1 cellular context compared by ENCODE assay signal in the genomic region with DNA sequence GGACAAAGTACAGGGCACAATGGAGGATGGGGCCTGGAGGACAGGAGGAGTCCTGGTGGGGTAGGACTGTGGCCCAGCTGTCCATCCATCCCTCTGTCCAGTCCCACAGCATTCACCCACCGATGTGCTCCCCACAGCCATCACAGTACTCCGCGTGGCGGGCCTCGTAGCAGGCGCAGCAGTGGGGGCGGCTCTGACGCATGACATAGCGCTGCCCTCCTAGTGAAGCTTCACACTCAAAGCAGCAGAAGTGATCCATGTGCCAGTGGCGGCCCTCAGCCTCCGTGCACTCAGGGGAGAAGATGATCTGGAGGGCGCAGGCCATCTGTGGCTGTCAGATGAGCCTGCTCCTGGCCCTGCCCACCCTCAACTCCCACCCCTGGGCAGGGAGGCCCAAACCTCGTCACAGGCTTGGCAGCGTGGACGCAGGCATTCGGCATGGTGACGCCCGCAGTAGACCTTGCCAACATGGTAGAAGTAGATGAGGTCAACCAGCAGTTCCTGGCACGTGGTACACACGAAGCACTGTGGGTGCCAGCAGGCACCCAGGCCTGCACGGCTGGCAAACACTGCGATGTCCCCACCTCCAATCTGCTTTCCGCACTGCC.
A peak's percentile ranks its signal among the peaks of the same experiment; 100 is the strongest.
TF ChIP-seq lines count a peak whose summit lies in the region.

No MANE protein-coding gene starts in this region.

TF ChIP-seq in K562, 482 proteins besides CTCF, POLR2A, EP300 and RAD21:
- TF ChIP-seq, protein P1, sequence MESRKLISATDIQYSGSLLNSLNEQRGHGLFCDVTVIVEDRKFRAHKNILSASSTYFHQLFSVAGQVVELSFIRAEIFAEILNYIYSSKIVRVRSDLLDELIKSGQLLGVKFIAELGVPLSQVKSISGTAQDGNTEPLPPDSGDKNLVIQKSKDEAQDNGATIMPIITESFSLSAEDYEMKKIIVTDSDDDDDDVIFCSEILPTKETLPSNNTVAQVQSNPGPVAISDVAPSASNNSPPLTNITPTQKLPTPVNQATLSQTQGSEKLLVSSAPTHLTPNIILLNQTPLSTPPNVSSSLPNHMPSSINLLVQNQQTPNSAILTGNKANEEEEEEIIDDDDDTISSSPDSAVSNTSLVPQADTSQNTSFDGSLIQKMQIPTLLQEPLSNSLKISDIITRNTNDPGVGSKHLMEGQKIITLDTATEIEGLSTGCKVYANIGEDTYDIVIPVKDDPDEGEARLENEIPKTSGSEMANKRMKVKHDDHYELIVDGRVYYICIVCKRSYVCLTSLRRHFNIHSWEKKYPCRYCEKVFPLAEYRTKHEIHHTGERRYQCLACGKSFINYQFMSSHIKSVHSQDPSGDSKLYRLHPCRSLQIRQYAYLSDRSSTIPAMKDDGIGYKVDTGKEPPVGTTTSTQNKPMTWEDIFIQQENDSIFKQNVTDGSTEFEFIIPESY (CRISPR knock-in tag; IDR thresholded peaks at IDR 0.05): peak; percentile 93
- no peak for TF ChIP-seq MCM7 (IDR thresholded peaks at IDR 0.05)
- no peak for TF ChIP-seq ZNF143 (CRISPR knock-in tag; IDR thresholded peaks at IDR 0.05)
- no peak for TF ChIP-seq HINFP (tag; conservative IDR thresholded peaks at IDR 0.05; ENCODE audit: low read depth)
- peak; percentile 21 for TF ChIP-seq RBM22 (IDR thresholded peaks at IDR 0.05; ENCODE audit: low read depth, low read length, poor library complexity, severe bottlenecking)
- TF ChIP-seq POLR2AphosphoS2 (IDR thresholded peaks at IDR 0.05; ENCODE audit: low read length): no peak
- no peak for TF ChIP-seq POLR3G (IDR thresholded peaks at IDR 0.05; ENCODE audit: extremely low read depth, insufficient read length, insufficient replicate concordance)
- TF ChIP-seq HCFC1 (IDR thresholded peaks at IDR 0.05; ENCODE audit: low read depth, low read length): no peak
- TF ChIP-seq KHSRP (IDR thresholded peaks at IDR 0.05): no peak
- TF ChIP-seq FOSL1 (tag; conservative IDR thresholded peaks at IDR 0.05): no peak
- TF ChIP-seq RBFOX2 (IDR thresholded peaks at IDR 0.05; ENCODE audit: low read depth, low read length): peak; percentile 50
- no peak for TF ChIP-seq LCOR (CRISPR knock-in tag; IDR thresholded peaks at IDR 0.05)
- TF ChIP-seq ZNF197 (CRISPR knock-in tag; IDR thresholded peaks at IDR 0.05; ENCODE audit: low read depth): no peak
- TF ChIP-seq POLR2G (IDR thresholded peaks at IDR 0.05; ENCODE audit: low read depth, low read length): peak; percentile 47; the same call in 1 of the 2 replicates
- TF ChIP-seq ZNF395 (CRISPR knock-in tag; IDR thresholded peaks at IDR 0.05): no peak
- no peak for TF ChIP-seq FOS (IDR thresholded peaks at IDR 0.05; ENCODE audit: extremely low read depth, insufficient read length)
- TF ChIP-seq, protein P2, sequence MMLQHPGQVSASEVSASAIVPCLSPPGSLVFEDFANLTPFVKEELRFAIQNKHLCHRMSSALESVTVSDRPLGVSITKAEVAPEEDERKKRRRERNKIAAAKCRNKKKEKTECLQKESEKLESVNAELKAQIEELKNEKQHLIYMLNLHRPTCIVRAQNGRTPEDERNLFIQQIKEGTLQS (IDR thresholded peaks at IDR 0.05): 0 out of 2 replicates have a peak, but pooled peaks have one; percentile 8
- TF ChIP-seq, protein P2 (CRISPR knock-in tag; conservative IDR thresholded peaks at IDR 0.05): no peak
- no peak for TF ChIP-seq SNAPC5 (CRISPR knock-in tag; IDR thresholded peaks at IDR 0.05)
- no peak for TF ChIP-seq CBX5 (IDR thresholded peaks at IDR 0.05; ENCODE audit: borderline replicate concordance, low read depth)
- TF ChIP-seq SPI1 (IDR thresholded peaks at IDR 0.05; ENCODE audit: borderline replicate concordance, low read depth, low read length): no peak
- TF ChIP-seq, protein P3, sequence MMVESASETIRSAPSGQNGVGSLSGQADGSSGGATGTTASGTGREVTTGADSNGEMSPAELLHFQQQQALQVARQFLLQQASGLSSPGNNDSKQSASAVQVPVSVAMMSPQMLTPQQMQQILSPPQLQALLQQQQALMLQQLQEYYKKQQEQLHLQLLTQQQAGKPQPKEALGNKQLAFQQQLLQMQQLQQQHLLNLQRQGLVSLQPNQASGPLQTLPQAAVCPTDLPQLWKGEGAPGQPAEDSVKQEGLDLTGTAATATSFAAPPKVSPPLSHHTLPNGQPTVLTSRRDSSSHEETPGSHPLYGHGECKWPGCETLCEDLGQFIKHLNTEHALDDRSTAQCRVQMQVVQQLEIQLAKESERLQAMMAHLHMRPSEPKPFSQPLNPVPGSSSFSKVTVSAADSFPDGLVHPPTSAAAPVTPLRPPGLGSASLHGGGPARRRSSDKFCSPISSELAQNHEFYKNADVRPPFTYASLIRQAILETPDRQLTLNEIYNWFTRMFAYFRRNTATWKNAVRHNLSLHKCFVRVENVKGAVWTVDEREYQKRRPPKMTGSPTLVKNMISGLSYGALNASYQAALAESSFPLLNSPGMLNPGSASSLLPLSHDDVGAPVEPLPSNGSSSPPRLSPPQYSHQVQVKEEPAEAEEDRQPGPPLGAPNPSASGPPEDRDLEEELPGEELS (CRISPR knock-in tag; IDR thresholded peaks at IDR 0.05; ENCODE audit: borderline replicate concordance): no peak
- peak; percentile 46; the same call in 1 of the 2 replicates for TF ChIP-seq MAX (CRISPR knock-in tag; IDR thresholded peaks at IDR 0.05)
- TF ChIP-seq, protein P4, sequence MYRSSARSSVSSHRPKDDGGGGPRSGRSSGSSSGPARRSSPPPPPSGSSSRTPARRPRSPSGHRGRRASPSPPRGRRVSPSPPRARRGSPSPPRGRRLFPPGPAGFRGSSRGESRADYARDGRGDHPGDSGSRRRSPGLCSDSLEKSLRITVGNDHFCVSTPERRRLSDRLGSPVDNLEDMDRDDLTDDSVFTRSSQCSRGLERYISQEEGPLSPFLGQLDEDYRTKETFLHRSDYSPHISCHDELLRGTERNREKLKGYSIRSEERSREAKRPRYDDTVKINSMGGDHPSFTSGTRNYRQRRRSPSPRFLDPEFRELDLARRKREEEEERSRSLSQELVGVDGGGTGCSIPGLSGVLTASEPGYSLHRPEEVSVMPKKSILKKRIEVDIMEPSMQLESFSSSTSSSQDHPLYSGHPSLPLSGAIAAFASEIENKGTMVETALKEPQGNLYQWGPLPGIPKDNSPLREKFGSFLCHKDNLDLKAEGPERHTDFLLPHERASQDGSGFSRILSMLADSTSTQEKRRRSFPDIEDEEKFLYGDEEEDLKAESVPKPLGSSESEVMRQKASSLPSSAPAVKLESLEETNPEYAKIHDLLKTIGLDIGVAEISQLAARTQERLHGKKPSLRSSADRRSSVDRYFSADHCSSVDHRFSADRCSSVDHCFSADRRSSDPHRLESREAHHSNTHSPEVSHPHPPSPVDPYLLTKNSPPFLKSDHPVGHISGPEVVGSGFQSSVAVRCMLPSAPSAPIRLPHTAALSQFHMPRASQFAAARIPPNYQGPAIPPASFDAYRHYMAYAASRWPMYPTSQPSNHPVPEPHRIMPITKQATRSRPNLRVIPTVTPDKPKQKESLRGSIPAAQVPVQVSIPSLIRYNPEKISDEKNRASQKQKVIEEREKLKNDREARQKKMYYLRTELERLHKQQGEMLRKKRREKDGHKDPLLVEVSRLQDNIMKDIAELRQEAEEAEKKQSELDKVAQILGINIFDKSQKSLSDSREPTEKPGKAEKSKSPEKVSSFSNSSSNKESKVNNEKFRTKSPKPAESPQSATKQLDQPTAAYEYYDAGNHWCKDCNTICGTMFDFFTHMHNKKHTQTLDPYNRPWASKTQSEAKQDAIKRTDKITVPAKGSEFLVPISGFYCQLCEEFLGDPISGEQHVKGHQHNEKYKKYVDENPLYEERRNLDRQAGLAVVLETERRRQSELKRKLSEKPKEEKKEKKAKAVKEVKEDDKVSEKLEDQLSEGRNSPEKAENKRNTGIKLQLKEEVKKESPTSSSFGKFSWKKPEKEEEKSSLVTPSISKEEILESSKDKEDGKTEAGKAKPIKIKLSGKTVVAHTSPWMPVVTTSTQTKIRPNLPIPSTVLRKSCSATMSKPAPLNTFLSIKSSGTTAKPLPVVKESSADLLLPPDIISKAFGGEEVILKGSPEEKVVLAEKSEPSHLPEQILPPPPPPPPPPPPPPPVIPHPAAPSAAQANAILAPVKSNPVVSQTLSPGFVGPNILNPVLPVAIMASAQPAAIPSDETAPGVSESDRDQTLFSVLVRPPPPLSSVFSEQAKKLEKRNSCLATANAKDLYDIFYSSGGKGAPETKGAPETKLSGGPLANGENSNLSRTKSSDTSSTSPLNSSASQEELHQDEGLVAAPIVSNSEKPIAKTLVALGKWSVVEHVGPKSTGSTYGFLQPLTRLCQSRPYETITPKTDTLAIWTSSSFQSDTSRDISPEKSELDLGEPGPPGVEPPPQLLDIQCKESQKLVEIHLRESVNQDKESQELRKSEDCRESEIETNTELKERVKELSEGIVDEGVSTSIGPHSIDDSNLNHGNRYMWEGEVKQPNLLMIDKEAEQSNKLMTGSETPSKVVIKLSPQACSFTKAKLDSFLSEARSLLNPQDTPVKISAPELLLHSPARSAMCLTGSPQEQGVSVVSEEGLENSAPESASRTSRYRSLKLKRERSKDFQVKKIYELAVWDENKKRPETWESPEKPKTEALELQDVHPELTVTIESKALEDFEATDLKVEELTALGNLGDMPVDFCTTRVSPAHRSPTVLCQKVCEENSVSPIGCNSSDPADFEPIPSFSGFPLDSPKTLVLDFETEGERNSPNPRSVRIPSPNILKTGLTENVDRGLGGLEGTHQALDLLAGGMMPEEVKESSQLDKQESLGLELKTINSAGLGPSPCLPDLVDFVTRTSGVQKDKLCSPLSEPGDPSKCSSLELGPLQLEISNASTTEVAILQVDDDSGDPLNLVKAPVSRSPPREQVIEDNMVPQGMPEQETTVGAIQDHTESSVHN (IDR thresholded peaks at IDR 0.05; ENCODE audit: borderline replicate concordance in 1 of 2, low read depth in 1 of 2): no peak
- TF ChIP-seq ID3 (CRISPR knock-in tag; IDR thresholded peaks at IDR 0.05): no peak
- no peak for TF ChIP-seq ID3 (tag; IDR thresholded peaks at IDR 0.05)
- TF ChIP-seq ZNF175 (CRISPR knock-in tag; IDR thresholded peaks at IDR 0.05; ENCODE audit: low read depth): no peak
- TF ChIP-seq NR3C1 (CRISPR knock-in tag; IDR thresholded peaks at IDR 0.05): no peak
